ENCODE assay signal across 8 cellular contexts in the genomic region with DNA sequence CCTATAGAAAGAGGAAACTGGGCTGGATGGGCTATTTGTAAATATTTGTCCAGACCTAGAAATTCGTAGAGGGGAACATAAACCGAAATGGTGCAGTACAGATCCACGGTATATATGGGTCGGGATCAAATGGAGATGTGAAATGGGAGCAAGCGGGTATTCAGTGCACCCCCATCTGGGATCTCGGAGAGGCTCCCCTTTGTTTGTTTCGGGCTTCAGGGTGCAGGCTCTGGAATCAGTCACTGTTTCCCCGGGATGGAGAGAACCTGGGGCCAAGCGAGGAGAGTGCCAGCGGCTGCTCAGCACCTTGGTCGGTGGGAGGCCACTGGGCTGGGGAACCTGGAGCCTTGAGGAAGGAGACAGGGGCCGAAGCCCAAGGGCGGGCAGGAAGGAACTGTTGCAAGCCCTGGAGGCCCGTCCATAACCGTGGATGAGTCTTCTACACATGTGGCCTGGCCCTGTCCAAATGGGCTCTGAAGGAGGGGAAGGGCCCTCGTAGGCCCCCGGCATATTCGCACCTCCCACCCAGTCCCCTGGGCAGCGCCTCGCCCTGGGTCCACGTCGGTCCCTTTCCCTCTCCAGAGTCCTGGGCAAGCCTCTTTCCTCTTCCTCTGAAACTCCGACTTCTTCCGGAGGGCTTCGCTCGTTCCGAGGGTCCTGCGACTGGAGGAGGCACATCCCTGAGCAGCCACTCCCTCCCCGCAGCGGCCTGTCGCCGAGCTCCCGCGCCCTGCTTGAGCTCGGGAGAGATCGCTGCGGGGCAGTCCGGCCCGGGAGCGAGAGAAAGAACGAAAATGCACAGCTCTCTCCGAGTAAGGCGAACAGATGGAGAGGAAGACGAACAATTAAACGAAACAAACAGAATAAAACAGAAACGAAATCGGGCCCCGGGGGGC. TPM values are rescaled to one million over a fixed set of nuclear protein-coding genes. Genes with fewer than 3 reads are reported as not detected.
DNase-seq lines count a peak whose midpoint lies in the region; ATAC-seq and TF ChIP-seq lines count a peak whose summit lies in the region.

No MANE protein-coding gene starts in this region.

- H3K9ac ChIP-seq in mesenchymal stem cell (ENCODE audit: low read length): no peak overlapping the region

- H3K14ac ChIP-seq in mesenchymal stem cell (ENCODE audit: low read length in 2 of 2): no peak overlapping the region

- no peaks in the 10 kb centered on the region for H3K79me1 ChIP-seq in mesenchymal stem cell (replicated peaks; ENCODE audit: low read length, poor library complexity, severe bottlenecking)

- H4K91ac ChIP-seq in mesenchymal stem cell (ENCODE audit: low read length): no peak overlapping the region

- H3K23ac ChIP-seq in mesenchymal stem cell (ENCODE audit: low read length in 2 of 2): peak overlapping the region in 1 of 2 experiments; percentile 67

- no peak overlapping the region for H4K8ac ChIP-seq in mesenchymal stem cell (ENCODE audit: low read length)

- H3K4me2 ChIP-seq in mesenchymal stem cell (ENCODE audit: low read length, poor library complexity, severe bottlenecking): peak overlapping the region; percentile 30

- H2BK120ac ChIP-seq in mesenchymal stem cell (ENCODE audit: low read depth, low read length): no peak overlapping the region

- H2BK15ac ChIP-seq in mesenchymal stem cell (ENCODE audit: low read depth, poor library complexity, severe bottlenecking): no peak overlapping the region

- H3K27me3 ChIP-seq in left ventricle myocardium inferior (ENCODE audit: low read depth) (peaks cover 100% of the 10 kb centered on the region), mesenchymal stem cell (ENCODE audit: control insufficient read depth in 1 of 2, insufficient read depth in 1 of 2, low read length in 2 of 2) (peaks cover 91 to 99% of the 10 kb centered on the region in 2 experiments)

- H3K27ac Mint-ChIP-seq in activated naive CD8-positive, alpha-beta T cell treated with anti-CD3 and anti-CD28 coated beads, Interleukin-2, amount 50 U/mL, for 24 hours: peak overlapping the region; percentile 14

- peak overlapping the region; percentile 80 for H3K4me3 Mint-ChIP-seq in activated naive CD8-positive, alpha-beta T cell treated with anti-CD3 and anti-CD28 coated beads, Interleukin-2, amount 50 U/mL, for 24 hours

- H2AFZ ChIP-seq in mesenchymal stem cell (ENCODE audit: low read depth, low read length): no peak overlapping the region

- intact Hi-C loops in left ventricle myocardium inferior (cut with micrococcal nuclease) (no loop called here), Right ventricle myocardium inferior (cut with DNase I) (no loop called here)

- H3K9me3 ChIP-seq in left ventricle myocardium inferior (replicated peaks): no peaks in the 10 kb centered on the region
- no peaks in the 10 kb centered on the region for H3K9me3 ChIP-seq in mesenchymal stem cell (ENCODE audit: control insufficient read depth, low read length)

- no peaks in the 10 kb centered on the region for H3K9me3 Mint-ChIP-seq in activated naive CD8-positive, alpha-beta T cell treated with anti-CD3 and anti-CD28 coated beads, Interleukin-2, amount 50 U/mL, for 24 hours

- no peak overlapping the region for H3K18ac ChIP-seq in mesenchymal stem cell (ENCODE audit: low read depth in 1 of 2, low read length in 2 of 2)

- no peak overlapping the region for H3K27ac ChIP-seq in left ventricle myocardium inferior (replicated peaks)
- no peak overlapping the region for H3K27ac ChIP-seq in mesenchymal stem cell (ENCODE audit: low read length, poor library complexity, severe bottlenecking)

- H3K4me1 Mint-ChIP-seq in activated naive CD8-positive, alpha-beta T cell treated with anti-CD3 and anti-CD28 coated beads, Interleukin-2, amount 50 U/mL, for 24 hours: peaks cover 64% of the 10 kb centered on the region

- H2BK5ac ChIP-seq in mesenchymal stem cell (ENCODE audit: low read depth, low read length, poor library complexity, severe bottlenecking): no peak overlapping the region

- H3K36me3 Mint-ChIP-seq in activated naive CD8-positive, alpha-beta T cell treated with anti-CD3 and anti-CD28 coated beads, Interleukin-2, amount 50 U/mL, for 24 hours (ENCODE audit: low read depth): no peaks in the 10 kb centered on the region

- ATAC-seq in Right ventricle myocardium inferior: no peak
- ATAC-seq in activated naive CD8-positive, alpha-beta T cell treated with anti-CD3 and anti-CD28 coated beads, Interleukin-2, amount 50 U/mL, for 24 hours: no peak
- no peak for ATAC-seq in GM21786 (IDR thresholded peaks at IDR 0.05; ENCODE audit: unreplicated experiment)

- peaks cover 78% of the 10 kb centered on the region for H3K4me1 ChIP-seq in left ventricle myocardium inferior
- H3K4me1 ChIP-seq in mesenchymal stem cell (ENCODE audit: control insufficient read depth, insufficient read depth, low read depth, low read length): peaks cover 47% of the 10 kb centered on the region

- H2AK5ac ChIP-seq in mesenchymal stem cell (ENCODE audit: low read length, severe bottlenecking): no peak overlapping the region

- H2BK12ac ChIP-seq in mesenchymal stem cell (ENCODE audit: low read length in 2 of 2): no peak overlapping the region

- DNase-seq in left ventricle myocardium inferior (no peak), Right ventricle myocardium inferior (ENCODE audit: missing footprints) (no peak), mesenchymal stem cell (peak; percentile 68), cerebellar nuclear complex (lab: John Stamatoyannopoulos, UW) (no peak), NCI-H524 (lab: John Stamatoyannopoulos, UW) (no peak)
- DNase-seq in activated naive CD8-positive, alpha-beta T cell treated with anti-CD3 and anti-CD28 coated beads, Interleukin-2, amount 50 U/mL, for 24 hours: peak; percentile 17
- no peak for DNase-seq in stimulated activated CD4-positive, alpha-beta T cell treated with anti-CD3 and anti-CD28 coated beads, Interleukin-12 subunit alpha, Interleukin-12 subunit beta, amount 100 ng/mL, for 4 hours

- no peak for TF ChIP-seq CTCF in left ventricle myocardium inferior (IDR thresholded peaks at IDR 0.05; ENCODE audit: borderline replicate concordance)

- peak overlapping the region; percentile 61 for H3K4me3 ChIP-seq in left ventricle myocardium inferior
- peak overlapping the region; percentile 14 to 47 for H3K4me3 ChIP-seq in mesenchymal stem cell (ENCODE audit: insufficient read depth in 1 of 2, low read depth in 1 of 2, low read length in 2 of 2)

- no peaks in the 10 kb centered on the region for H3K36me3 ChIP-seq in left ventricle myocardium inferior
- no peaks in the 10 kb centered on the region for H3K36me3 ChIP-seq in mesenchymal stem cell (ENCODE audit: control insufficient read depth in 1 of 2, insufficient read depth in 2 of 2, low read depth in 1 of 2, low read length in 2 of 2)

- H3K4ac ChIP-seq in mesenchymal stem cell (ENCODE audit: low read depth in 1 of 2, low read length in 2 of 2): no peak overlapping the region

- peaks cover 83% of the 10 kb centered on the region for H3K27me3 Mint-ChIP-seq in activated naive CD8-positive, alpha-beta T cell treated with anti-CD3 and anti-CD28 coated beads, Interleukin-2, amount 50 U/mL, for 24 hours

- WGBS in mesenchymal stem cell: 3% methylated on average over 48 of the region's 48 CpGs

RNA-seq across cellular contexts. Expression of a gene that starts 3.0 kb away (rescaled TPM):
- total RNA-seq in left ventricle myocardium inferior (not detected), Right ventricle myocardium inferior (not detected)
- polyA plus RNA-seq in mesenchymal stem cell (2013, experiment 1 of 2): 0.30 TPM
- 0.26 TPM for polyA plus RNA-seq in mesenchymal stem cell (2013, experiment 2 of 2)

RNA-seq across cellular contexts. Expression of a gene that starts 28.3 kb away (rescaled TPM):
- total RNA-seq in left ventricle myocardium inferior: 511 TPM
- 498 TPM for total RNA-seq in Right ventricle myocardium inferior
- 77.6 TPM for polyA plus RNA-seq in mesenchymal stem cell (2013, experiment 1 of 2)
- polyA plus RNA-seq in mesenchymal stem cell (2013, experiment 2 of 2): 79.1 TPM

Comparison
In these comparisons a context has a peak if more than half of its experiments do, and no peak if none do; other contexts are left out.
1. DNase-seq: peak in activated naive CD8-positive, alpha-beta T cell treated with anti-CD3 and anti-CD28 coated beads, Interleukin-2, amount 50 U/mL, for 24 hours (single experiment) and mesenchymal stem cell (single experiment); none in left ventricle myocardium inferior (single experiment), Right ventricle myocardium inferior (single experiment), cerebellar nuclear complex (0 of 2), stimulated activated CD4-positive, alpha-beta T cell treated with anti-CD3 and anti-CD28 coated beads, Interleukin-12 subunit alpha, Interleukin-12 subunit beta, amount 100 ng/mL, for 4 hours (single experiment) and NCI-H524 (0 of 2).